9 cellular contexts compared by ENCODE assay signal in the genomic region with DNA sequence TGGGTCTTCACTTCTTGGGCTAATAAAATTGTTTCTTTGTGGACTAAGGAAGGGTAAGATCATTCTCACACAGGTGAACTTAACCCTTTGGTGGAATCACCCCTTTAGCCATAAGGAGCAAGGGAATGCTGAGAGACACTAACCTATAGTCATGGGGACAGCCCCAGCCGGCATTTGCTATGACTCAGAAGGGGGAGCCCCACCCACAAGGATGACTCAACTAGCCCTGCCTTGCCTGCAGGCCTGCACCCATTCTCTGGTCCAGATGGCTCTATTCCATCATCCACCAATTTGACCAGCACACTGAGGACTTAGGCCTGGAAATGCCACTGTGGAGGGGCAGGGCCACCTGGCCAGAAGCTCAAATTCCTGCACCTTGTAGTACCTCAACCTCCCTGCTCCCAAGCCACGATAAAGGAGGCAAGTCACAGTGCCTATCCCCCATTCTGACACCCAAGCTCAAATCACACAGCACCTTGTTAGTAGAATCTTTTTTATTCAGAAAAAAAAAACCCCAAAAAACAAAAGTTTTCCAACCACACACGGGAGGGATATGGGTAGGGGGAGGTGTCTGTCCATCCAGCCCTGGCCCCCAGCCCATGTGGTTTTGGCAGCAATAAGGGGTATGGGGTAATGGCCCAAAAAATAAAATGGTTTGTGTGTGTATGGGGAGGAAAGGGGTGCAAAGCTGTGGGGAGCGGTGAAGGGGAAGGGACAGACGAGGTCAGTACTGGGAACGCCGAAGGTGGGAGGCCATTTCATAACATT. TPM values are rescaled to one million over a fixed set of nuclear protein-coding genes. Genes with fewer than 3 reads are reported as not detected.
DNase-seq lines count a peak whose midpoint lies in the region; ATAC-seq and TF ChIP-seq lines count a peak whose summit lies in the region.
"Had no signal": no experiment of that assay in that cellular context is flagged by ENCODE, and none has a peak within 500 bp of the region (broad histone marks: within the 10 kb centered on the region; RNA-seq: fewer than 3 reads in every experiment).

No MANE protein-coding gene starts in this region.

- peak overlapping the region; percentile 100 for H3K9ac ChIP-seq in Karpas-422 (ENCODE audit: low read length)

- CTCF ChIA-PET in activated CD4-positive, alpha-beta T cell treated with anti-CD3 and anti-CD28 coated beads for 36 hours (lab: Charles Lee): interaction anchor here (1.2 to 1.3 kb wide), 2 partner anchors 13 to 24 kb away, joined by 6 read pairs; no protein-coding TSS in a partner anchor

- H3K4me3 ChIP-seq in GM06990 (replicated peaks; ENCODE audit: low read depth, low read length) (peak overlapping the region; percentile 100), Karpas-422 (ENCODE audit: low read length) (peak overlapping the region; percentile 37; the same call in 1 of the 2 replicates)

- POLR2A ChIA-PET in activated CD4-positive, alpha-beta T cell treated with anti-CD3 and anti-CD28 coated beads for 36 hours (lab: Charles Lee): interaction anchor here (9.2 kb wide), 1 partner anchor 22 kb away, joined by 80 read pairs; a partner anchor contains a TSS

- peak overlapping the region; percentile 86 for H3K27ac Mint-ChIP-seq in activated CD4-positive, alpha-beta T cell treated with anti-CD3 and anti-CD28 coated beads for 36 hours
- H3K27ac Mint-ChIP-seq in dendritic cell treated with granulocyte-macrophage colony-stimulating factor and Interleukin-4, amounts not matched to agents 40 ng/mL and 50 ng/mL, for 4 days: peak overlapping the region; percentile 90
- peak overlapping the region; percentile 78 for H3K27ac Mint-ChIP-seq in mesothelial cell of epicardium

- intact Hi-C loops in activated CD4-positive, alpha-beta T cell treated with anti-CD3 and anti-CD28 coated beads for 36 hours (cut with DNase I, micrococcal nuclease): loop anchor here (1.0 to 10.0 kb wide), 6 partner anchors 24 to 1697 kb away; a partner anchor contains a TSS
- intact Hi-C loops in dendritic cell treated with granulocyte-macrophage colony-stimulating factor and Interleukin-4, amounts not matched to agents 40 ng/mL and 50 ng/mL, for 4 days (cut with micrococcal nuclease): loop anchor here (5.0 kb wide), 2 partner anchors 38 to 42 kb away; a partner anchor contains a TSS

- peaks cover 73% of the 10 kb centered on the region for H3K36me3 Mint-ChIP-seq in activated CD4-positive, alpha-beta T cell treated with anti-CD3 and anti-CD28 coated beads for 36 hours (ENCODE audit: low read depth)
- H3K36me3 Mint-ChIP-seq in dendritic cell treated with granulocyte-macrophage colony-stimulating factor and Interleukin-4, amounts not matched to agents 40 ng/mL and 50 ng/mL, for 4 days (ENCODE audit: low read depth): peaks cover 85% of the 10 kb centered on the region
- H3K36me3 Mint-ChIP-seq in mesothelial cell of epicardium: peaks cover 8% of the 10 kb centered on the region

- peaks cover 56% of the 10 kb centered on the region for H3K79me2 ChIP-seq in Karpas-422 (ENCODE audit: low read length)

- peaks cover 49% of the 10 kb centered on the region for H3K4me1 Mint-ChIP-seq in activated CD4-positive, alpha-beta T cell treated with anti-CD3 and anti-CD28 coated beads for 36 hours
- H3K4me1 Mint-ChIP-seq in dendritic cell treated with granulocyte-macrophage colony-stimulating factor and Interleukin-4, amounts not matched to agents 40 ng/mL and 50 ng/mL, for 4 days (ENCODE audit: low read depth): peaks cover 72% of the 10 kb centered on the region
- peaks cover 39% of the 10 kb centered on the region for H3K4me1 Mint-ChIP-seq in mesothelial cell of epicardium

- H3K9me3 ChIP-seq in Karpas-422 (ENCODE audit: low read length): no peaks in the 10 kb centered on the region

- H3K9me3 Mint-ChIP-seq in activated CD4-positive, alpha-beta T cell treated with anti-CD3 and anti-CD28 coated beads for 36 hours (ENCODE audit: low read depth): no peaks in the 10 kb centered on the region
- no peaks in the 10 kb centered on the region for H3K9me3 Mint-ChIP-seq in dendritic cell treated with granulocyte-macrophage colony-stimulating factor and Interleukin-4, amounts not matched to agents 40 ng/mL and 50 ng/mL, for 4 days
- no peaks in the 10 kb centered on the region for H3K9me3 Mint-ChIP-seq in mesothelial cell of epicardium

- H3K9me2 ChIP-seq in Karpas-422 (replicated peaks; ENCODE audit: insufficient read depth, low read length): no peaks in the 10 kb centered on the region

- peak overlapping the region; percentile 98 for H3K4me2 ChIP-seq in Karpas-422 (ENCODE audit: low read depth, low read length, poor library complexity, severe bottlenecking)

- TF ChIP-seq CTCF in GM06990 (IDR thresholded peaks at IDR 0.05; ENCODE audit: insufficient read depth, low read length, poor library complexity, severe bottlenecking) (no peak), mesothelial cell of epicardium (IDR thresholded peaks at IDR 0.05; ENCODE audit: unreplicated experiment) (no peak)

- H2AFZ ChIP-seq in Karpas-422 (ENCODE audit: low read length): no peak overlapping the region

- H3K27me3 ChIP-seq in GM06990 (replicated peaks; ENCODE audit: control insufficient read depth, insufficient read depth, low read length) (no peaks in the 10 kb centered on the region), Karpas-422 (ENCODE audit: low read length) (no peaks in the 10 kb centered on the region)

- DNase-seq in GM06990 (ENCODE audit: extremely low read depth, insufficient read length) (peak; percentile 68), Karpas-422 (peak; percentile 83), mesothelial cell of epicardium (ENCODE audit: low spot score in 2 of 2, unreplicated experiment in 2 of 2) (no peak), globus pallidus (ENCODE audit: low spot score) (no peak), NCI-H2107 treated with DMSO at 0.1 percent for 48 hours (lab: John Stamatoyannopoulos, UW; ENCODE audit: unreplicated experiment) (no peak)
- DNase-seq in activated CD4-positive, alpha-beta T cell treated with anti-CD3 and anti-CD28 coated beads for 36 hours: peak; percentile 93
- peak; percentile 76 for DNase-seq in stimulated activated CD8-positive, alpha-beta memory T cell treated with anti-CD3 and anti-CD28 coated beads, Interleukin-4, amount 100 ng/mL, for 24 hours (ENCODE audit: low read depth)

- H3K36me3 ChIP-seq in GM06990 (ENCODE audit: control insufficient read depth, insufficient read depth, low read length) (peaks cover 24% of the 10 kb centered on the region), Karpas-422 (ENCODE audit: insufficient read depth, low read length) (peaks cover 35% of the 10 kb centered on the region)

- peaks cover 35% of the 10 kb centered on the region for H4K20me1 ChIP-seq in Karpas-422 (ENCODE audit: insufficient read depth, low read depth, low read length)

- H3K4me3 Mint-ChIP-seq in activated CD4-positive, alpha-beta T cell treated with anti-CD3 and anti-CD28 coated beads for 36 hours: peak overlapping the region; percentile 99
- H3K4me3 Mint-ChIP-seq in dendritic cell treated with granulocyte-macrophage colony-stimulating factor and Interleukin-4, amounts not matched to agents 40 ng/mL and 50 ng/mL, for 4 days: peak overlapping the region; percentile 84
- peak overlapping the region; percentile 52 for H3K4me3 Mint-ChIP-seq in mesothelial cell of epicardium

- ATAC-seq in activated CD4-positive, alpha-beta T cell treated with anti-CD3 and anti-CD28 coated beads for 36 hours: peak; percentile 47

- peaks cover 69% of the 10 kb centered on the region for H3K4me1 ChIP-seq in Karpas-422 (ENCODE audit: low read length)

- no peaks in the 10 kb centered on the region for H3K27me3 Mint-ChIP-seq in activated CD4-positive, alpha-beta T cell treated with anti-CD3 and anti-CD28 coated beads for 36 hours
- no peaks in the 10 kb centered on the region for H3K27me3 Mint-ChIP-seq in dendritic cell treated with granulocyte-macrophage colony-stimulating factor and Interleukin-4, amounts not matched to agents 40 ng/mL and 50 ng/mL, for 4 days
- no peaks in the 10 kb centered on the region for H3K27me3 Mint-ChIP-seq in mesothelial cell of epicardium (ENCODE audit: low read depth)

- H3K27ac ChIP-seq in Karpas-422 (ENCODE audit: low read length): peak overlapping the region; percentile 98

RNA-seq across cellular contexts. Expression of a gene that starts 3.0 kb away (rescaled TPM):
- total RNA-seq in Karpas-422 (2014; rRNA removed; shearing (Covaris generic); ENCODE audit: low replicate concordance): 748 and 1,567 TPM in 2 replicates
- 1,000 to 10,000 TPM; 1,809 to 1,911 TPM for total RNA-seq in activated CD4-positive, alpha-beta T cell treated with anti-CD3 and anti-CD28 coated beads for 36 hours
- total RNA-seq in mesothelial cell of epicardium: 357 to 377 TPM (median 370 TPM) in 3 replicates

RNA-seq across cellular contexts. Expression of a gene that starts 5.3 kb away (rescaled TPM):
- total RNA-seq in Karpas-422 (2014; rRNA removed; shearing (Covaris generic); ENCODE audit: low replicate concordance): 49.9 and 50.5 TPM in 2 replicates
- total RNA-seq in activated CD4-positive, alpha-beta T cell treated with anti-CD3 and anti-CD28 coated beads for 36 hours: 100 to 1,000 TPM; 147 to 189 TPM
- 72.3 to 74.6 TPM (median 73.1 TPM) in 3 replicates for total RNA-seq in mesothelial cell of epicardium

RNA-seq across cellular contexts. Expression of a gene that starts 5.5 kb away (rescaled TPM):
- total RNA-seq in Karpas-422 (2014; rRNA removed; shearing (Covaris generic); ENCODE audit: low replicate concordance): 79.0 and 79.1 TPM in 2 replicates
- total RNA-seq in activated CD4-positive, alpha-beta T cell treated with anti-CD3 and anti-CD28 coated beads for 36 hours: 10 to 100 TPM; 74.2 to 77.9 TPM
- total RNA-seq in mesothelial cell of epicardium: 52.5 to 54.2 TPM (median 53.9 TPM) in 3 replicates

RNA-seq across cellular contexts. Expression of a gene that starts 5.6 kb away (rescaled TPM):
- total RNA-seq in Karpas-422 (2014; rRNA removed; shearing (Covaris generic); ENCODE audit: low replicate concordance): 31.1 and 31.6 TPM in 2 replicates
- 10 to 100 TPM; 32.0 to 32.9 TPM for total RNA-seq in activated CD4-positive, alpha-beta T cell treated with anti-CD3 and anti-CD28 coated beads for 36 hours
- total RNA-seq in mesothelial cell of epicardium: 21.2 to 25.3 TPM (median 22.4 TPM) in 3 replicates

RNA-seq across cellular contexts. Expression of a gene that starts 13.3 kb away (rescaled TPM):
- total RNA-seq in Karpas-422 (2014; rRNA removed; shearing (Covaris generic); ENCODE audit: low replicate concordance): not detected in 2 replicates
- total RNA-seq in activated CD4-positive, alpha-beta T cell treated with anti-CD3 and anti-CD28 coated beads for 36 hours: not detected
- total RNA-seq in mesothelial cell of epicardium: not detected in 3 replicates
- total RNA-seq: glomerular endothelial cell had no signal

Comparison
In these comparisons a context has a peak if more than half of its experiments do, and no peak if none do; other contexts are left out.
1. DNase-seq: peak in GM06990 (single experiment), Karpas-422 (single experiment), activated CD4-positive, alpha-beta T cell treated with anti-CD3 and anti-CD28 coated beads for 36 hours (single experiment) and stimulated activated CD8-positive, alpha-beta memory T cell treated with anti-CD3 and anti-CD28 coated beads, Interleukin-4, amount 100 ng/mL, for 24 hours (single experiment); none in mesothelial cell of epicardium (0 of 2), globus pallidus (single experiment) and NCI-H2107 treated with DMSO at 0.1 percent for 48 hours (single experiment).
2. Peak in every context shown above with its lines, with median percentiles within 50 percentile points of each other: H3K27ac Mint-ChIP-seq and H3K4me3 Mint-ChIP-seq.